In genomic region chr17:21433971-21434370, GRCh38 we compare ENCODE assay signal across 12 cellular contexts. TPM values are rescaled to one million over a fixed set of nuclear protein-coding genes. Genes with fewer than 3 reads are reported as not detected.
"Had no signal": no experiment of that assay in that cellular context is flagged by ENCODE, and none has a peak within 500 bp of the region (broad histone marks: within the 10 kb centered on the region; RNA-seq: fewer than 3 reads in every experiment).

No MANE protein-coding gene starts in this region.

RNA-seq across cellular contexts. Expression of gene KCNJ12, which starts 57.8 kb away (rescaled TPM):
- total RNA-seq: activated CD4-positive, alpha-beta memory T cell treated with anti-CD3 and anti-CD28 coated beads, Interleukin-2, amount 10 ng/mL, durations not matched to agents 7 days and 5 days; activated CD4-positive, alpha-beta T cell treated with anti-CD3 and anti-CD28 coated beads for 36 hours; activated CD4-positive, alpha-beta T cell treated with anti-CD3 and anti-CD28 coated beads, Interleukin-2, amount 10 ng/mL, durations not matched to agents 7 days and 5 days; activated CD8-positive, alpha-beta memory T cell treated with anti-CD3 and anti-CD28 coated beads for 36 hours; activated CD8-positive, alpha-beta T cell treated with anti-CD3 and anti-CD28 coated beads, Interleukin-2, amount 10 ng/mL, durations not matched to agents 7 days and 5 days; activated naive CD4-positive, alpha-beta T cell treated with anti-CD3 and anti-CD28 coated beads for 36 hours; activated naive CD4-positive, alpha-beta T cell treated with anti-CD3 and anti-CD28 coated beads, Interleukin-2, amount 50 U/mL, for 72 hours; activated naive CD8-positive, alpha-beta T cell treated with anti-CD3 and anti-CD28 coated beads for 36 hours; activated T-cell treated with anti-CD3 and anti-CD28 coated beads, Interleukin-2, amount 50 U/mL, for 72 hours; activated T-helper 1 cell treated with anti-CD3 and anti-CD28 coated beads, Interleukin-12 subunit alpha, Interleukin-12 subunit beta, Interleukin-2, Interleukin-4 antibody, amounts not matched to agents 30 ng/mL and 10 ng/mL and 1 ng/mL, durations not matched to agents 14 hours and 24 hours and 36 hours; T-helper 1 cell treated with Interleukin-12 subunit alpha and Interleukin-12 subunit beta and Interleukin-4 antibody, amounts not matched to agents 30 ng/mL and 1 ng/mL, for 36 hours; T-helper 2 cell treated with Interferon-gamma antibody and Interleukin-4, amounts not matched to agents 100 ng/mL and 5 ng/mL, for 36 hours had no signal
